18 cellular contexts compared by ENCODE assay signal in the genomic region with DNA sequence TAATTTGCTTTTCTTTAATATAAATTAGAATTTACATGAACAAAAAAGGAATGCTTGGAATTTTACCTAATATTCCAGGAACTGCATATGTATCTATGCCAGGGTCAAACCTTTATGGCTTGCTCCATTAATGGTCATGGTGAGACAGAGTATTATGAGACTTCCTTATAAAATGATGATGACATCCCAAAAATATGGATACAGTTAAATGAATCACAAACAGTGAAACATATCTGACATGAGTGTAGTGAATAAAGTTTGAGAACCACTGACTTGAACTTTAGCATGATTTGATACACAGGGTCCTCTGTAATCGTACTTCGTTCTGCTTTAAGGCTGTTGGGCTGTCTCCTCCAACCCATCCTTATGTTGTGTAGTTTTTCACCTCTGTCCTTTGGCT. TPM values are rescaled to one million over a fixed set of nuclear protein-coding genes. Genes with fewer than 3 reads are reported as not detected.
A peak's percentile ranks its signal among the peaks of the same experiment; 100 is the strongest.
DNase-seq lines count a peak whose midpoint lies in the region; ATAC-seq and TF ChIP-seq lines count a peak whose summit lies in the region.
"Had no signal": no experiment of that assay in that cellular context is flagged by ENCODE, and none has a peak within 500 bp of the region (broad histone marks: within the 10 kb centered on the region; RNA-seq: fewer than 3 reads in every experiment).

No MANE protein-coding gene starts in this region.

- no peaks in the 10 kb centered on the region for H3K9me2 ChIP-seq in PC-3 (replicated peaks; ENCODE audit: low read length)

- peak; percentile 90 for ATAC-seq in PC-3
- no peak for ATAC-seq in HG02623 (IDR thresholded peaks at IDR 0.05; ENCODE audit: unreplicated experiment)
- no peak for ATAC-seq in HG03460 (IDR thresholded peaks at IDR 0.05; ENCODE audit: unreplicated experiment)
- ATAC-seq: psoas muscle had no signal

- H3K9ac ChIP-seq in PC-3 (ENCODE audit: low read length) = no peak overlapping the region

- no peaks in the 10 kb centered on the region for H4K20me1 ChIP-seq in PC-3 (ENCODE audit: low read length)

- no peak overlapping the region for H2AFZ ChIP-seq in PC-3 (ENCODE audit: low read length)

- H3K9me3 ChIP-seq in PC-3 (ENCODE audit: low read length) = no peaks in the 10 kb centered on the region
- H3K9me3 ChIP-seq: psoas muscle, spleen, upper lobe of left lung had no signal

- H3F3A ChIP-seq in PC-3 (ENCODE audit: low read length, unreplicated experiment) = no peaks in the 10 kb centered on the region

- peak overlapping the region; percentile 59 for H3K27ac ChIP-seq in PC-3 (ENCODE audit: low read length)
- H3K27ac ChIP-seq: psoas muscle, spleen, upper lobe of left lung had no signal

- no peaks in the 10 kb centered on the region for H3K9me3 Mint-ChIP-seq in activated T-cell treated with anti-CD3 and anti-CD28 coated beads, Interleukin-2, amount 50 U/mL, for 24 hours
- H3K9me3 Mint-ChIP-seq: nephron had no signal

- TF ChIP-seq CTCF in PC-3 (conservative IDR thresholded peaks at IDR 0.05; ENCODE audit: low read depth, low read length) (no peak), epithelial cell of esophagus (IDR thresholded peaks at IDR 0.05; ENCODE audit: insufficient read depth, low read depth, low read length, missing control alignments) (no peak)

- peak overlapping the region; percentile 52 for H3K4me2 ChIP-seq in PC-3 (ENCODE audit: low read length)

- H3K4me3 ChIP-seq in PC-3 (ENCODE audit: low read length) = no peak overlapping the region
- no peak overlapping the region for H3K4me3 ChIP-seq in epithelial cell of esophagus (ENCODE audit: low read length)
- H3K4me3 ChIP-seq: psoas muscle, spleen, upper lobe of left lung had no signal

- H3K4me1 Mint-ChIP-seq in activated T-cell treated with anti-CD3 and anti-CD28 coated beads, Interleukin-2, amount 50 U/mL, for 24 hours (ENCODE audit: low read depth) = peaks cover 6% of the 10 kb centered on the region
- H3K4me1 Mint-ChIP-seq: nephron had no signal

- CTCF ChIA-PET in PC-3 (lab: Charles Lee) = no interaction called here

- intact Hi-C loops in PC-3 (cut with micrococcal nuclease) = loop anchor here (5.0 kb wide), 1 partner anchor 50 kb away; a partner anchor contains a TSS

- H3K4me3 Mint-ChIP-seq in activated T-cell treated with anti-CD3 and anti-CD28 coated beads, Interleukin-2, amount 50 U/mL, for 24 hours = no peak overlapping the region
- H3K4me3 Mint-ChIP-seq: nephron had no signal

- POLR2A ChIA-PET in PC-3 (lab: Charles Lee; ENCODE audit: unreplicated experiment) = no interaction called here

- H3K27me3 Mint-ChIP-seq in activated T-cell treated with anti-CD3 and anti-CD28 coated beads, Interleukin-2, amount 50 U/mL, for 24 hours = no peaks in the 10 kb centered on the region

- peaks cover 64% of the 10 kb centered on the region for H3K36me3 Mint-ChIP-seq in activated T-cell treated with anti-CD3 and anti-CD28 coated beads, Interleukin-2, amount 50 U/mL, for 24 hours (ENCODE audit: low read depth)

- peaks cover 6% of the 10 kb centered on the region; the same call in 1 of the 2 replicates for H3K36me3 ChIP-seq in PC-3 (ENCODE audit: low read depth, low read length)

- no peaks in the 10 kb centered on the region for H3K27me3 ChIP-seq in PC-3 (ENCODE audit: low read length)
- H3K27me3 ChIP-seq: spleen, upper lobe of left lung had no signal

- BruUV-seq in PC-3 (replicated peaks; lab: Mats Ljungman, UMichigan) = no TSS peak

- DNase-seq in activated T-cell treated with anti-CD3 and anti-CD28 coated beads, Interleukin-2, amount 50 U/mL, for 24 hours = no peak
- DNase-seq in activated T-cell treated with anti-CD3 and anti-CD28 coated beads, Interleukin-2, amount 50 U/mL, for 1 hour = no peak
- DNase-seq in PC-3 (peak; percentile 73), epithelial cell of esophagus (ENCODE audit: low read depth) (peak; percentile 50), stromal cell of bone marrow (ENCODE audit: low read depth) (peak; percentile 12), NCI-H2196 treated with DMSO at 0.1 percent for 48 hours (lab: John Stamatoyannopoulos, UW; ENCODE audit: unreplicated experiment) (no peak)
- DNase-seq: activated CD4-positive, alpha-beta T cell treated with anti-CD3 and anti-CD28 coated beads, Interleukin-2, amount 50 U/mL, for 4 hours; activated T-cell treated with anti-CD3 and anti-CD28 coated beads, Interleukin-2, amount 50 U/mL, for 48 hours; cerebellar nuclear complex; mesendoderm; NCI-H2081 treated with DMSO at 0.1 percent for 48 hours; psoas muscle; spleen; stimulated activated naive CD4-positive, alpha-beta T cell treated with Interleukin-2 at 50 U/mL for 16 hours; upper lobe of left lung had no signal

- peak overlapping the region; percentile 5 for H3K27ac Mint-ChIP-seq in activated T-cell treated with anti-CD3 and anti-CD28 coated beads, Interleukin-2, amount 50 U/mL, for 24 hours
- H3K27ac Mint-ChIP-seq: nephron had no signal

- H3K4me1 ChIP-seq in PC-3 (ENCODE audit: insufficient read depth, low read length) = peaks cover 22% of the 10 kb centered on the region
- H3K4me1 ChIP-seq: psoas muscle, spleen, upper lobe of left lung had no signal

- H3K79me2 ChIP-seq in PC-3 (ENCODE audit: low read length) = 0 out of 2 replicates have a peak, but pooled peaks cover 11% of the 10 kb centered on the region

RNA-seq across cellular contexts. Expression of a gene that starts 51.8 kb away (rescaled TPM):
- 6.7 and 7.4 TPM in 2 replicates for total RNA-seq in PC-3 (2014; rRNA removed)

RNA-seq across cellular contexts. Expression of a gene that starts 51.9 kb away (rescaled TPM):
- total RNA-seq in PC-3 (2014; rRNA removed) = 0.80 and 1.3 TPM in 2 replicates

Comparison
In these comparisons a context has a peak if more than half of its experiments do, and no peak if none do; other contexts are left out.
1. DNase-seq: peak in PC-3 (single experiment), epithelial cell of esophagus (single experiment) and stromal cell of bone marrow (single experiment); none in activated T-cell treated with anti-CD3 and anti-CD28 coated beads, Interleukin-2, amount 50 U/mL, for 24 hours (single experiment), activated T-cell treated with anti-CD3 and anti-CD28 coated beads, Interleukin-2, amount 50 U/mL, for 1 hour (single experiment) and NCI-H2196 treated with DMSO at 0.1 percent for 48 hours (single experiment).